22 cellular contexts compared by ENCODE assay signal in genomic region chr9:72996684-72997314, GRCh38. TPM values are rescaled to one million over a fixed set of nuclear protein-coding genes. Genes with fewer than 3 reads are reported as not detected.
DNase-seq lines count a peak whose midpoint lies in the region; ATAC-seq and TF ChIP-seq lines count a peak whose summit lies in the region.
"Had no signal": no experiment of that assay in that cellular context is flagged by ENCODE, and none has a peak within 500 bp of the region (broad histone marks: within the 10 kb centered on the region; RNA-seq: fewer than 3 reads in every experiment).

No MANE protein-coding gene starts in this region.

- no peaks in the 10 kb centered on the region for H4K20me1 ChIP-seq in GM23338 (replicated peaks; ENCODE audit: insufficient read depth)
- H4K20me1 ChIP-seq in smooth muscle cell (ENCODE audit: low read depth): no peaks in the 10 kb centered on the region

- DNase-seq in GM23338 (ENCODE audit: low spot score) (no peak), body of pancreas (no peak), iPS-NIHi11 (ENCODE audit: low spot score) (no peak), smooth muscle cell (lab: John Stamatoyannopoulos, UW; ENCODE audit: unreplicated experiment) (no peak)
- no peak for DNase-seq in CD8-positive, alpha-beta T cell
- DNase-seq: AML-193; CD4-positive, CD25-positive, alpha-beta regulatory T cell; DND-41; GF-D8; H7; NCI-H1092; NCI-H1694; NCI-H2107; NCI-H226; NCI-H526 treated with DMSO at 0.1 percent for 48 hours; NK-92 treated with Interleukin-12 subunit alpha and Interleukin-12 subunit beta, amount 100 ng/mL, for 24 hours had no signal

- H3K79me2 ChIP-seq in GM23338 (replicated peaks; ENCODE audit: insufficient read depth): no peaks in the 10 kb centered on the region
- H3K79me2 ChIP-seq in smooth muscle cell (ENCODE audit: low read depth): no peaks in the 10 kb centered on the region

- H3K9me3 ChIP-seq in body of pancreas (no peaks in the 10 kb centered on the region), liver (ENCODE audit: control insufficient read depth in 4 of 4, low read length in 3 of 4) (no peaks in the 10 kb centered on the region), smooth muscle cell (replicated peaks; ENCODE audit: low read depth) (no peaks in the 10 kb centered on the region)
- H3K9me3 ChIP-seq in CD8-positive, alpha-beta T cell (ENCODE audit: low read length): no peaks in the 10 kb centered on the region

- CTCF ChIA-PET in CD8-positive, alpha-beta T cell (lab: Charles Lee): no interaction called here

- H3K4me2 ChIP-seq in GM23338 (no peak overlapping the region), smooth muscle cell (no peak overlapping the region)

- no peak overlapping the region for H3K27ac Mint-ChIP-seq in GM23338
- no peak overlapping the region for H3K27ac Mint-ChIP-seq in CD8-positive, alpha-beta T cell

- H3K4me3 ChIP-seq in GM23338 (no peak overlapping the region), body of pancreas (no peak overlapping the region), liver (ENCODE audit: low read depth in 1 of 3, low read length in 3 of 3) (peak overlapping the region in 1 of 3 donors; percentile 22), smooth muscle cell (no peak overlapping the region)
- H3K4me3 ChIP-seq in CD8-positive, alpha-beta T cell (ENCODE audit: low read depth, low read length): no peak overlapping the region

- H3K9me2 ChIP-seq in GM23338 (ENCODE audit: insufficient read depth): no peaks in the 10 kb centered on the region

- no peak for TF ChIP-seq POLR2A in body of pancreas (IDR thresholded peaks at IDR 0.05)

- intact Hi-C loops in body of pancreas (cut with DNase I): no loop called here
- intact Hi-C loops in CD8-positive, alpha-beta T cell (cut with DNase I, micrococcal nuclease): loop anchor here in 1 of 2 experiments (5.0 kb wide), 1 partner anchor 46 kb away; no protein-coding TSS in a partner anchor

- peaks cover 3% of the 10 kb centered on the region for H3K27me3 Mint-ChIP-seq in GM23338 (ENCODE audit: insufficient read depth, low read depth, poor library complexity)
- H3K27me3 Mint-ChIP-seq in CD8-positive, alpha-beta T cell (ENCODE audit: low read depth): peaks cover 2% of the 10 kb centered on the region
- H3K27me3 Mint-ChIP-seq: CD4-positive, CD25-positive, alpha-beta regulatory T cell had no signal

- H3F3A ChIP-seq in GM23338 (replicated peaks; ENCODE audit: low read depth): no peaks in the 10 kb centered on the region
- no peaks in the 10 kb centered on the region for H3F3A ChIP-seq in smooth muscle cell (ENCODE audit: low read depth)

- TF ChIP-seq CTCF in 22Rv1 (IDR thresholded peaks at IDR 0.05) (no peak), GM23338 (conservative IDR thresholded peaks at IDR 0.05; ENCODE audit: low read depth in 2 of 2) (no peak), body of pancreas (IDR thresholded peaks at IDR 0.05) (no peak), liver (IDR thresholded peaks at IDR 0.05; ENCODE audit: low read depth, low read length, missing input control) (no peak), smooth muscle cell (IDR thresholded peaks at IDR 0.05; ENCODE audit: borderline replicate concordance, insufficient read depth, poor library complexity, severe bottlenecking) (no peak)
- no peak for TF ChIP-seq CTCF in CD8-positive, alpha-beta T cell (IDR thresholded peaks at IDR 0.05)

- H3K36me3 ChIP-seq in GM23338 (ENCODE audit: insufficient read depth) (no peaks in the 10 kb centered on the region), body of pancreas (replicated peaks in 1 of 2; ENCODE audit: insufficient read depth in 1 of 2, low read depth in 2 of 2) (no peaks in the 10 kb centered on the region), liver (ENCODE audit: control insufficient read depth in 4 of 4, insufficient read depth in 3 of 4, low read depth in 1 of 4, low read length in 3 of 4) (no peaks in the 10 kb centered on the region), smooth muscle cell (ENCODE audit: low read depth) (no peaks in the 10 kb centered on the region)
- H3K36me3 ChIP-seq in CD8-positive, alpha-beta T cell (ENCODE audit: insufficient read depth, low read length): no peaks in the 10 kb centered on the region

- H3K4me1 ChIP-seq in GM23338 (ENCODE audit: insufficient read depth) (peaks cover 8% of the 10 kb centered on the region; the same call in 1 of the 2 replicates), body of pancreas (peaks cover 25% of the 10 kb centered on the region), liver (ENCODE audit: control insufficient read depth in 4 of 4, insufficient read depth in 4 of 4, low read length in 3 of 4) (peaks cover 2 to 26% (median 3%) of the 10 kb centered on the region in 4 donors), smooth muscle cell (ENCODE audit: low read depth) (no peaks in the 10 kb centered on the region)
- no peaks in the 10 kb centered on the region for H3K4me1 ChIP-seq in CD8-positive, alpha-beta T cell (ENCODE audit: insufficient read depth, low read length)

- no peaks in the 10 kb centered on the region for H3K36me3 Mint-ChIP-seq in GM23338 (ENCODE audit: low read depth)
- H3K36me3 Mint-ChIP-seq in CD8-positive, alpha-beta T cell: no peaks in the 10 kb centered on the region
- H3K36me3 Mint-ChIP-seq: CD4-positive, CD25-positive, alpha-beta regulatory T cell had no signal

- H2AFZ ChIP-seq in GM23338 (peak overlapping the region; percentile 85; the same call in 1 of the 2 replicates), smooth muscle cell (ENCODE audit: low read depth) (no peak overlapping the region)

- H3K9ac ChIP-seq in liver (ENCODE audit: low read depth in 1 of 2, low read length in 2 of 2) (peak overlapping the region; percentile 4 to 77), smooth muscle cell (ENCODE audit: low read depth) (no peak overlapping the region)

- H3K4me3 Mint-ChIP-seq in GM23338: no peak overlapping the region
- no peak overlapping the region for H3K4me3 Mint-ChIP-seq in CD8-positive, alpha-beta T cell
- H3K4me3 Mint-ChIP-seq: CD4-positive, CD25-positive, alpha-beta regulatory T cell had no signal

- H3K27me3 ChIP-seq in GM23338 (ENCODE audit: insufficient read depth): no peaks in the 10 kb centered on the region
- H3K27me3 ChIP-seq in body of pancreas: no peaks in the 10 kb centered on the region
- H3K27me3 ChIP-seq in liver (ENCODE audit: control insufficient read depth in 4 of 4, insufficient read depth in 4 of 4, low read length in 3 of 4): no peaks in the 10 kb centered on the region
- no peaks in the 10 kb centered on the region for H3K27me3 ChIP-seq in smooth muscle cell (ENCODE audit: low read depth)
- H3K27me3 ChIP-seq in CD8-positive, alpha-beta T cell (ENCODE audit: insufficient read depth, low read length): no peaks in the 10 kb centered on the region

- H3K4me1 Mint-ChIP-seq in GM23338: peaks cover 6% of the 10 kb centered on the region; the same call in 2 of the 3 replicates
- H3K4me1 Mint-ChIP-seq in CD8-positive, alpha-beta T cell (ENCODE audit: low read depth): peaks cover 4% of the 10 kb centered on the region
- H3K4me1 Mint-ChIP-seq: CD4-positive, CD25-positive, alpha-beta regulatory T cell had no signal

- H3K27ac ChIP-seq in 22Rv1 (peak overlapping the region; percentile 63), GM23338 (ENCODE audit: low read depth) (no peak overlapping the region), body of pancreas (peak overlapping the region in 3 of 4 donors; percentile 64 to 79 (median 68)), liver (ENCODE audit: low read depth in 1 of 2, low read length in 2 of 2) (peak overlapping the region; percentile 84 to 95), smooth muscle cell (ENCODE audit: low read depth) (no peak overlapping the region)
- H3K27ac ChIP-seq in CD8-positive, alpha-beta T cell (ENCODE audit: low read depth, low read length): no peak overlapping the region
- H3K27ac ChIP-seq: RWPE1 had no signal

- POLR2A ChIA-PET in CD8-positive, alpha-beta T cell (lab: Charles Lee): no interaction called here

- no peak for TF ChIP-seq RAD21 in liver (IDR thresholded peaks at IDR 0.05)

- ATAC-seq in GM23338: no peak
- no peak for ATAC-seq in body of pancreas
- no peak for ATAC-seq in GM21737 (IDR thresholded peaks at IDR 0.05; ENCODE audit: unreplicated experiment)
- ATAC-seq in CD8-positive, alpha-beta T cell: no peak

- H3K9me3 Mint-ChIP-seq in GM23338: no peaks in the 10 kb centered on the region
- no peaks in the 10 kb centered on the region for H3K9me3 Mint-ChIP-seq in CD8-positive, alpha-beta T cell

TF ChIP-seq in liver, 16 proteins besides CTCF, POLR2A, EP300 and RAD21:
- TF ChIP-seq FOXA2 (IDR thresholded peaks at IDR 0.05): no peak
- TF ChIP-seq, protein P1, sequence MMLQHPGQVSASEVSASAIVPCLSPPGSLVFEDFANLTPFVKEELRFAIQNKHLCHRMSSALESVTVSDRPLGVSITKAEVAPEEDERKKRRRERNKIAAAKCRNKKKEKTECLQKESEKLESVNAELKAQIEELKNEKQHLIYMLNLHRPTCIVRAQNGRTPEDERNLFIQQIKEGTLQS (IDR thresholded peaks at IDR 0.05): no peak
- no peak for TF ChIP-seq GABPA (IDR thresholded peaks at IDR 0.05 in 1 of 2, conservative IDR thresholded peaks at IDR 0.05 in 1 of 2)
- TF ChIP-seq EGR1 (IDR thresholded peaks at IDR 0.05; ENCODE audit: low read depth in 2 of 2): no peak
- no peak for TF ChIP-seq JUND (IDR thresholded peaks at IDR 0.05)
- TF ChIP-seq YY1 (IDR thresholded peaks at IDR 0.05): no peak
- no peak for TF ChIP-seq NR2F2 (IDR thresholded peaks at IDR 0.05)
- no peak for TF ChIP-seq HNF4G (IDR thresholded peaks at IDR 0.05)
- TF ChIP-seq TAF1 (conservative IDR thresholded peaks at IDR 0.05): no peak
- no peak for TF ChIP-seq HNF4A (conservative IDR thresholded peaks at IDR 0.05)

RNA-seq across cellular contexts. Expression of gene ALDH1A1, which starts 43.9 kb away (rescaled TPM):
- total RNA-seq in GM23338 (2014; rRNA removed; shearing (Covaris generic)): 2.7 and 3.4 TPM in 2 replicates
- polyA plus RNA-seq in GM23338 (2016; fragmentation: Nextera tagmentation; extraction: Ambion mirVana) (2.1 and 2.8 TPM in 2 replicates), liver (100 to 1,000 TPM; 118 to 433 TPM), smooth muscle cell (0.07 TPM in 1 of 2 replicates, not detected in the other)
- total RNA-seq in body of pancreas (100 to 1,000 TPM in 1 of 2 donors, 10 to 100 TPM in 1; 87.7 to 184 TPM), liver (100 to 1,000 TPM; 178 to 208 TPM), smooth muscle cell (0.09 and 0.54 TPM in 2 replicates)
- total RNA-seq in CD8-positive, alpha-beta T cell: not detected
- total RNA-seq: A172, MCF 10A had no signal

Comparison
In these comparisons a context has a peak if more than half of its experiments do, and no peak if none do; other contexts are left out.
1. H3K27ac ChIP-seq: peak in 22Rv1 (single experiment), body of pancreas (3 of 4) and liver (2 of 2); none in GM23338 (single experiment), smooth muscle cell (single experiment) and CD8-positive, alpha-beta T cell (single experiment).
2. RNA of gene ALDH1A1, which starts 43.9 kb away (total RNA-seq): 178 to 208 TPM in liver and 87.7 to 184 TPM in body of pancreas; 2.7 to 3.4 TPM in GM23338, 0.09 to 0.54 TPM in smooth muscle cell and not detected in CD8-positive, alpha-beta T cell; every median in the first group is over 10 times any median in the second.